Comparison of ENCODE assay signal across 8 cellular contexts in the genomic region with DNA sequence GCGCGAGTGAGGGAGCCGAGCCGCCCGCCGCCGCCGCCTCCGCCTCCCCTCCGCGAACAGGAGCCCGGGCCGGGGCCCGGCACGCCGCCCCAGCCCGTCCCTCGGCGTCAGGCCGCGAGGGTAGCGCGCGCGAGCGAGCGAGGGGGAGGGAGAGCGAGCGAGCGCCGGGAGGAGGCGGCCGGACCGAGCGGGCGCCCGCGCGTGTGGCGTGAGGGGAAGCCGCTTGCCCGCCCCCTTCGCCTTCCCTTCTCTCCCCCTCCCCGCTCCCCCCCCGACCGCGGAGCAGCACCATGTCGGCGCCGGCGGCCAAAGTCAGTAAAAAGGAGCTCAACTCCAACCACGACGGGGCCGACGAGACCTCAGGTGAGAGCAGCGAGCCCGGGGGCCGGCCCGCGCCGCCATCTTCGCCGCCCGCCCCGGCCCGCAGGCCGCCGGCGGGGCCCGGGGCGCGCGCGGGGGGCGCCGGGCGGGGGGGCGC. TPM values are rescaled to one million over a fixed set of nuclear protein-coding genes. Genes with fewer than 3 reads are reported as not detected.
DNase-seq lines count a peak whose midpoint lies in the region; ATAC-seq and TF ChIP-seq lines count a peak whose summit lies in the region.

No MANE protein-coding gene starts in this region.

- no peaks in the 10 kb centered on the region; the same call in 1 of the 2 replicates for H3K27me3 Mint-ChIP-seq in WTC11 (ENCODE audit: low read depth)
- H3K27me3 Mint-ChIP-seq in naive thymus-derived CD4-positive, alpha-beta T cell, result no peaks in the 10 kb centered on the region

- CTCF ChIA-PET in WTC11 (lab: Charles Lee), result interaction anchor here (1.7 to 2.1 kb wide), 2 partner anchors 13 to 53 kb away, joined by 5 to 10 read pairs; a partner anchor contains a TSS
- CTCF ChIA-PET in naive thymus-derived CD4-positive, alpha-beta T cell (lab: Charles Lee), result no interaction called here

- H3K9me3 Mint-ChIP-seq in WTC11, result no peaks in the 10 kb centered on the region
- no peaks in the 10 kb centered on the region for H3K9me3 Mint-ChIP-seq in naive thymus-derived CD4-positive, alpha-beta T cell

- intact Hi-C loops in naive thymus-derived CD4-positive, alpha-beta T cell (cut with micrococcal nuclease), result loop anchor here (1.0 to 10.0 kb wide), 12 partner anchors 13 to 415 kb away; a partner anchor contains a TSS
- intact Hi-C loops in uterus (cut with DNase I; ENCODE audit: low total_unique reads), result no loop called here

- H3K4me1 ChIP-seq in naive thymus-derived CD4-positive, alpha-beta T cell (ENCODE audit: control insufficient read depth in 2 of 2, insufficient read depth in 2 of 2, low read length in 2 of 2), result peaks cover 22 to 48% of the 10 kb centered on the region in 2 donors
- H3K4me1 ChIP-seq in uterus, result peaks cover 0 to 9% of the 10 kb centered on the region in 2 donors

- ATAC-seq in HG03196 (IDR thresholded peaks at IDR 0.05; ENCODE audit: unreplicated experiment) (peak; percentile 5), WTC11 (no peak; the same call in 1 of the 2 replicates)
- ATAC-seq in naive thymus-derived CD4-positive, alpha-beta T cell, result peak; percentile 27

- H3K36me3 Mint-ChIP-seq in WTC11, result peaks cover 58% of the 10 kb centered on the region
- peaks cover 11 to 26% (median 21%) of the 10 kb centered on the region in 5 donors for H3K36me3 Mint-ChIP-seq in naive thymus-derived CD4-positive, alpha-beta T cell

- peak overlapping the region; percentile 80 for H3K4me3 ChIP-seq in epithelial cell of proximal tubule (ENCODE audit: low read depth, low read length)
- peak overlapping the region; percentile 32 for H3K4me3 ChIP-seq in naive thymus-derived CD4-positive, alpha-beta T cell (ENCODE audit: low read length)
- H3K4me3 ChIP-seq in uterus, result peak overlapping the region; percentile 69 to 97

- H3K27ac ChIP-seq in naive thymus-derived CD4-positive, alpha-beta T cell (ENCODE audit: low read depth, low read length), result peak overlapping the region; percentile 82
- peak overlapping the region; percentile 95 to 99 for H3K27ac ChIP-seq in uterus

- peak; percentile 44 to 63 (median 58) for DNase-seq in activated CD4-positive, CD25-positive, alpha-beta regulatory T cell (lab: John Stamatoyannopoulos, UW)
- no peak for DNase-seq in activated CD4-positive, CD25-positive, alpha-beta regulatory T cell treated with anti-CD3 and anti-CD28 coated beads, Interleukin-2, amount 50 U/mL, for 72 hours
- peak; percentile 46 for DNase-seq in WTC11 (ENCODE audit: low spot score)
- no peak for DNase-seq in epithelial cell of proximal tubule (ENCODE audit: low read depth)
- peak in 1 of 9 donors; percentile 57 for DNase-seq in naive thymus-derived CD4-positive, alpha-beta T cell
- peak in 1 of 2 donors; percentile 64 for DNase-seq in uterus
- no peak for DNase-seq in islet precursor cell

- no peaks in the 10 kb centered on the region for H3K27me3 ChIP-seq in naive thymus-derived CD4-positive, alpha-beta T cell (ENCODE audit: control insufficient read depth in 2 of 2, insufficient read depth in 2 of 2, low read length in 2 of 2)
- no peaks in the 10 kb centered on the region for H3K27me3 ChIP-seq in uterus

- H3K36me3 ChIP-seq in naive thymus-derived CD4-positive, alpha-beta T cell (ENCODE audit: control insufficient read depth in 2 of 3, insufficient read depth in 3 of 3, low read length in 3 of 3), result peaks cover 7 to 31% (median 18%) of the 10 kb centered on the region in 3 experiments
- H3K36me3 ChIP-seq in uterus, result no peaks in the 10 kb centered on the region

- no peak for TF ChIP-seq CTCF in WTC11 (IDR thresholded peaks at IDR 0.05)
- no peak for TF ChIP-seq CTCF in epithelial cell of proximal tubule (conservative IDR thresholded peaks at IDR 0.05; ENCODE audit: low read depth, low read length)
- TF ChIP-seq CTCF in uterus (IDR thresholded peaks at IDR 0.05), result no peak

- H3K9me3 ChIP-seq in naive thymus-derived CD4-positive, alpha-beta T cell (ENCODE audit: control insufficient read depth in 2 of 3, low read length in 3 of 3), result no peaks in the 10 kb centered on the region
- no peaks in the 10 kb centered on the region for H3K9me3 ChIP-seq in uterus

- H3K4me1 Mint-ChIP-seq in WTC11, result peaks cover 57% of the 10 kb centered on the region
- H3K4me1 Mint-ChIP-seq in naive thymus-derived CD4-positive, alpha-beta T cell, result peaks cover 42 to 64% (median 59%) of the 10 kb centered on the region in 7 donors

- POLR2A ChIA-PET in WTC11 (lab: Charles Lee), result interaction anchor here (0.6 to 1.0 kb wide), 3 partner anchors 8 to 390 kb away, joined by 3 to 5 read pairs (median 5); a partner anchor contains a TSS
- POLR2A ChIA-PET in naive thymus-derived CD4-positive, alpha-beta T cell (lab: Charles Lee), result interaction anchor here (0.9 to 3.4 kb wide), 10 partner anchors 11 to 172 kb away, joined by 3 to 17 read pairs (median 6); a partner anchor contains a TSS

- peak overlapping the region; percentile 50 for H3K4me3 Mint-ChIP-seq in WTC11
- peak overlapping the region in 9 of 10 donors; percentile 51 to 99 (median 77) for H3K4me3 Mint-ChIP-seq in naive thymus-derived CD4-positive, alpha-beta T cell

- H3K27ac Mint-ChIP-seq in WTC11, result no peak overlapping the region
- peak overlapping the region in 3 of 9 donors; percentile 31 to 93 (median 68) for H3K27ac Mint-ChIP-seq in naive thymus-derived CD4-positive, alpha-beta T cell

- TF ChIP-seq POLR2A in uterus (IDR thresholded peaks at IDR 0.05), result no peak

TF ChIP-seq in WTC11, 78 proteins besides CTCF, POLR2A, EP300 and RAD21:
- 0 out of 2 replicates have a peak, but pooled peaks have one; percentile 47 for TF ChIP-seq ZNF416 (CRISPR knock-in tag; IDR thresholded peaks at IDR 0.05)
- TF ChIP-seq, protein P1, sequence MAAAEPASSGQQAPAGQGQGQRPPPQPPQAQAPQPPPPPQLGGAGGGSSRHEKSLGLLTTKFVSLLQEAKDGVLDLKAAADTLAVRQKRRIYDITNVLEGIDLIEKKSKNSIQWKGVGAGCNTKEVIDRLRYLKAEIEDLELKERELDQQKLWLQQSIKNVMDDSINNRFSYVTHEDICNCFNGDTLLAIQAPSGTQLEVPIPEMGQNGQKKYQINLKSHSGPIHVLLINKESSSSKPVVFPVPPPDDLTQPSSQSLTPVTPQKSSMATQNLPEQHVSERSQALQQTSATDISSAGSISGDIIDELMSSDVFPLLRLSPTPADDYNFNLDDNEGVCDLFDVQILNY (CRISPR knock-in tag; IDR thresholded peaks at IDR 0.05), result no peak

RNA-seq across cellular contexts. Expression of a gene that starts 0.3 kb away (rescaled TPM):
- total RNA-seq in WTC11 (2021), result 1,083 to 1,129 TPM (median 1,086 TPM) in 3 replicates
- total RNA-seq in epithelial cell of proximal tubule, result 331 and 406 TPM in 2 replicates
- total RNA-seq in naive thymus-derived CD4-positive, alpha-beta T cell, result 100 to 1,000 TPM; 222 to 488 (median 270) TPM
- 100 to 1,000 TPM; 133 to 200 TPM for polyA plus RNA-seq in naive thymus-derived CD4-positive, alpha-beta T cell
- 100 to 1,000 TPM in 3 of 4 donors, 10 to 100 TPM in 1; 79.9 to 481 (median 197) TPM for total RNA-seq in uterus

RNA-seq across cellular contexts. Expression of a gene that starts 13.0 kb away (rescaled TPM):
- total RNA-seq in WTC11 (2021), result 24.1 to 28.9 TPM (median 27.5 TPM) in 3 replicates
- 16.5 and 28.4 TPM in 2 replicates for total RNA-seq in epithelial cell of proximal tubule
- total RNA-seq in naive thymus-derived CD4-positive, alpha-beta T cell, result 10 to 100 TPM in 1 of 5 experiments, 1 to 10 TPM in 4; 1.1 to 11.7 (median 1.6) TPM
- 1 to 10 TPM in 1 of 2 donors, under 1 TPM in 1; 0.93 to 1.1 TPM for polyA plus RNA-seq in naive thymus-derived CD4-positive, alpha-beta T cell
- total RNA-seq in uterus, result 10 to 100 TPM in 1 of 4 donors, 1 to 10 TPM in 3; 2.4 to 19.5 (median 4.5) TPM

RNA-seq across cellular contexts. Expression of a gene that starts 32.7 kb away (rescaled TPM):
- total RNA-seq in WTC11 (2021) (57.5 to 71.1 TPM (median 64.5 TPM) in 3 replicates), epithelial cell of proximal tubule (121 TPM in 2 replicates), uterus (10 to 100 TPM; 21.4 to 44.8 (median 41.1) TPM)
- 10 to 100 TPM in 1 of 5 experiments, 1 to 10 TPM in 4; 2.5 to 41.7 (median 3.8) TPM for total RNA-seq in naive thymus-derived CD4-positive, alpha-beta T cell
- 1 to 10 TPM; 1.4 to 2.5 TPM for polyA plus RNA-seq in naive thymus-derived CD4-positive, alpha-beta T cell

RNA-seq across cellular contexts. Expression of a gene that starts 34.6 kb away (rescaled TPM):
- total RNA-seq in WTC11 (2021) (39.7 to 46.3 TPM (median 45.2 TPM) in 3 replicates), epithelial cell of proximal tubule (106 and 119 TPM in 2 replicates), uterus (10 to 100 TPM in 1 of 4 donors, 1 to 10 TPM in 2, under 1 TPM in 1; 0.59 to 11.7 (median 6.5) TPM)
- total RNA-seq in naive thymus-derived CD4-positive, alpha-beta T cell, result 10 to 100 TPM; 21.2 to 70.3 (median 25.7) TPM
- polyA plus RNA-seq in naive thymus-derived CD4-positive, alpha-beta T cell, result 10 to 100 TPM; 63.2 to 74.2 TPM

Comparison
In these comparisons a context has a peak if more than half of its experiments do, and no peak if none do; other contexts are left out.
1. DNase-seq: peak in activated CD4-positive, CD25-positive, alpha-beta regulatory T cell (4 of 4) and WTC11 (single experiment); none in activated CD4-positive, CD25-positive, alpha-beta regulatory T cell treated with anti-CD3 and anti-CD28 coated beads, Interleukin-2, amount 50 U/mL, for 72 hours (single experiment), epithelial cell of proximal tubule (single experiment) and islet precursor cell (single experiment).
2. H3K4me3 ChIP-seq: peak in every context shown above with its lines; median percentile 83 in uterus; 80 in epithelial cell of proximal tubule; 32 in naive thymus-derived CD4-positive, alpha-beta T cell.